ENCODE assay signal across 8 cellular contexts in the genomic region with DNA sequence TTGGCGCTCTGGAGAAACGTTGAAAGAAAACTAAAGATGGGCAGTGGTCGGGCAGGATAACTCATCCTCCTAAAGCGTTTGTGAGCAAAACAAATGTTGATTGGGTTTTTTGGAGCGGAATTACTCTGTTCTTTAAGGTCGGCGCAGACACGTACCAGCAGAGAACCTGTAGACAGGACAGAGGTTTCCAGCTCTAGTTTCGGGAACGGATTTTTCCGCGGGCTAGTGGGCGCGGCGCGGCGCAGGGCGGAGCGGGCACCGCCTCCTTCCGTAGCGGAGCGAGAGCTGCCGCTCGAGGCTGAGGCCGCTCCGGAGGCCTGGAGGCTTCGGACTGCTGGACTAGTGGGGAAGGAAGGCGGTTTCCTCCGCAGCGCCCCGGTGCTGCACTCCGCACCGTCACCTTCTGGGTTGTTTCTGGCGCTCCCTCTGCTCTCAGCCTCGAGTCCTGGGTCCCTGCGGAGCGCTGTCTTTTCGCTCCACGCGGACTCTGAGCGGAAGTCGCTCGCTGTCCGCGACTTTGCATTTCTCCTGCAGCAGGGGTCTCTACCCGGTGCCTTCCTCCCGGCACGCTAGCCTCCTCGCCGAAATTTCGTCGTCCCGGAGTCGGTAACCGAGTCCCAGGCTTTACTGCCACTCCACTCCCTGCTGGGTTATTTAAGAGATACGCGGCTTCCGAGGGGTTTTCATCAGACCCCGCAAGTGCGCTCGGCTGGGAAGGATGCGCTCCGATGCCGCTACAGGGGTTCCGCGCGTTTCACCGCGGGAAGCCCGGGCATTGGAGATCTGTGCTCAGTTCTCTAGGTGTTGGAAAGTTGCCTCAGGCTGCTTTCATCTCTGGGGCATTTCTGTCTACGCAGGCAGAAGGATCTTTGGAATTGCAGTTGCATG. TPM values are rescaled to one million over a fixed set of nuclear protein-coding genes. Genes with fewer than 3 reads are reported as not detected.
A peak's percentile ranks its signal among the peaks of the same experiment; 100 is the strongest.
DNase-seq lines count a peak whose midpoint lies in the region; ATAC-seq and TF ChIP-seq lines count a peak whose summit lies in the region.

No MANE protein-coding gene starts in this region.

- peaks cover 17% of the 10 kb centered on the region for H3K4me1 Mint-ChIP-seq in osteocyte (ENCODE audit: unreplicated experiment)

- H3K27ac Mint-ChIP-seq in osteocyte (ENCODE audit: unreplicated experiment) = peak overlapping the region; percentile 4

- DNase-seq in DMS53 (lab: John Stamatoyannopoulos, UW) (peak; percentile 82), epithelial cell of esophagus (ENCODE audit: low read depth) (peak; percentile 38), osteocyte (ENCODE audit: extremely low spot score, unreplicated experiment) (no peak), Ammon's horn (ENCODE audit: low spot score) (no peak), 8988T (no peak)

- peak overlapping the region; percentile 73 for H3K4me3 Mint-ChIP-seq in osteocyte (ENCODE audit: unreplicated experiment)

- no peaks in the 10 kb centered on the region for H3K36me3 Mint-ChIP-seq in osteocyte (ENCODE audit: unreplicated experiment)

- ATAC-seq in SK-N-SH treated with all-trans-retinoic acid at 6 μM for 48 hours (peak; percentile 59), HG03135 (IDR thresholded peaks at IDR 0.05; ENCODE audit: unreplicated experiment) (no peak), HG02970 (IDR thresholded peaks at IDR 0.05; ENCODE audit: low FRiP score, unreplicated experiment) (no peak)

- no peaks in the 10 kb centered on the region for H3K9me3 Mint-ChIP-seq in osteocyte (ENCODE audit: unreplicated experiment)

- TF ChIP-seq CTCF in epithelial cell of esophagus (IDR thresholded peaks at IDR 0.05; ENCODE audit: insufficient read depth, low read depth, low read length, missing control alignments) = no peak
- no peak for TF ChIP-seq CTCF in osteocyte (IDR thresholded peaks at IDR 0.05)

- peaks cover 35% of the 10 kb centered on the region for H3K27me3 Mint-ChIP-seq in osteocyte (ENCODE audit: unreplicated experiment)

- peak overlapping the region; percentile 10 for H3K4me3 ChIP-seq in epithelial cell of esophagus (ENCODE audit: low read length)

TF ChIP-seq in SK-N-SH treated with all-trans-retinoic acid at 6 μM for 48 hours, 23 proteins besides CTCF, POLR2A, EP300 and RAD21:
- TF ChIP-seq RARB (CRISPR knock-in tag; IDR thresholded peaks at IDR 0.05) (no peak), SNAI2 (CRISPR knock-in tag; IDR thresholded peaks at IDR 0.05) (no peak)

RNA-seq across cellular contexts. Expression of gene FOXD2, which starts 7.0 kb away (rescaled TPM):
- 1.0 and 1.5 TPM in 2 replicates for total RNA-seq in osteocyte

RNA-seq across cellular contexts. Expression of gene FOXE3, which starts 28.7 kb away (rescaled TPM):
- total RNA-seq in osteocyte = not detected in 2 replicates

Comparison
In these comparisons a context has a peak if more than half of its experiments do, and no peak if none do; other contexts are left out.
1. DNase-seq: peak in DMS53 (single experiment) and epithelial cell of esophagus (single experiment); none in osteocyte (single experiment), Ammon's horn (single experiment) and 8988T (single experiment).